Comparison of ENCODE assay signal across 7 cellular contexts in the genomic region with DNA sequence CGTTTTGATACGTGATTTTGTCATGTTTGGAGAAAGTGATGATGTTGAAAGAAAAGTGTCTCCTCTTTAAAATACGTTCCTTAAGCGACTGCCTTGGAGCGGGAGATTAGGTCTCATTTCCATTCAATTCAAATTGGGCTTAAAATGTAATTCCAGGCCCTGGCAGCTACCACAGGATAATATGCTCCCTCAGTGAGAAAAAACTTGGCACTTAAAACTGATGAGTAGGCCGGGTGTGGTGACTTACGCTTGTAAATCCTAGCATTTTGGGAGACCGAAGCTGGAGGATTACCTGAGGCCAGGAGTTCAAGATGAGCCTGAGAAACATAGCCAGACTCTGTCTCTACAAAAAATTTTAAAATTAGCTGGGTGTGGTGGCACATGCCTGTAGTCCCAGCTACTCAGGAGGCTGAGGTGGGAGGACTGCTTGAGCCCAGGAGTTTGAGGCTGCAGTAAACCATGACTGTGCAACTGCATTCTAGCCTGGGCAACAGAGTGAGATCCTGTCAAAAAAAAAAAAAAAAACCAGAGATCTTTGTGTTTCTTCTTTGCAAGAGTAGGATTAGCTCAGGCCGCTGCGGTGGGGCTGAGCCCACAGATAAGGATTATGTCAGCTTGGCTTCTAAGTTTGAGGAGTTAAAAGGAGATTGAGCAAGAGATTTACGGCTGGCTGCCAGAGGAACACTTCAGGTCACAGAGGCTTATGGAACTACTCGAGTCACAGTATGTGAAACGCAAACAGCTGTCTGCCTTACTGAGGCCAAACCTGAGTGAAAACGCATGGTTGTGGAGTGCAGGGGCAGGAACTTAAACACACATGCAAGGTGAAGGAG.
A peak's percentile ranks its signal among the peaks of the same experiment; 100 is the strongest.
DNase-seq lines count a peak whose midpoint lies in the region; ATAC-seq, FAIRE-seq and TF ChIP-seq lines count a peak whose summit lies in the region.

No MANE protein-coding gene starts in this region.

- peak; percentile 94 for ATAC-seq in left lung
- ATAC-seq in upper lobe of right lung: peak; percentile 93
- no peak for ATAC-seq in GM19455 (IDR thresholded peaks at IDR 0.05; ENCODE audit: unreplicated experiment)

- intact Hi-C loops in left lung (cut with DNase I) (no loop called here), upper lobe of right lung (cut with DNase I) (no loop called here)

- FAIRE-seq in bronchial epithelial cell (lab: Jason Lieb, UNC) (no peak), HTR-8/SVneo (lab: Jason Lieb, UNC) (no peak)

- peak overlapping the region; percentile 28 to 60 for H3K27ac ChIP-seq in left lung
- no peak overlapping the region for H3K27ac ChIP-seq in upper lobe of right lung

- H3K4me1 ChIP-seq in left lung (peaks cover 0 to 5% of the 10 kb centered on the region in 2 donors), upper lobe of right lung (peaks cover 16% of the 10 kb centered on the region)

- no peak overlapping the region for H3K4me3 ChIP-seq in bronchial epithelial cell (ENCODE audit: low read depth, low read length)
- no peak overlapping the region for H3K4me3 ChIP-seq in left lung
- no peak overlapping the region for H3K4me3 ChIP-seq in upper lobe of right lung

- no peaks in the 10 kb centered on the region for H3K36me3 ChIP-seq in bronchial epithelial cell (ENCODE audit: control insufficient read depth, insufficient read depth, low read length)
- H3K36me3 ChIP-seq in left lung: no peaks in the 10 kb centered on the region
- no peaks in the 10 kb centered on the region for H3K36me3 ChIP-seq in upper lobe of right lung

- H3K9me3 ChIP-seq in left lung (no peaks in the 10 kb centered on the region), upper lobe of right lung (no peaks in the 10 kb centered on the region)

- H3K27me3 ChIP-seq in bronchial epithelial cell (ENCODE audit: control insufficient read depth, insufficient read depth, low read length) (no peaks in the 10 kb centered on the region), left lung (no peaks in the 10 kb centered on the region), upper lobe of right lung (no peaks in the 10 kb centered on the region)

- DNase-seq in NCI-H226 (peak; percentile 77), bronchial epithelial cell (ENCODE audit: low read depth) (peak; percentile 7), left lung (peak in 1 of 2 donors; percentile 80), upper lobe of right lung (peak; percentile 80), NCI-H187 treated with DMSO at 0.1 percent for 48 hours (lab: John Stamatoyannopoulos, UW) (no peak), HTR-8/SVneo (ENCODE audit: insufficient read length, low spot score) (no peak)

- TF ChIP-seq CTCF in bronchial epithelial cell (IDR thresholded peaks at IDR 0.05; ENCODE audit: insufficient read depth, low read length, severe bottlenecking): no peak
- no peak for TF ChIP-seq CTCF in left lung (IDR thresholded peaks at IDR 0.05)
- no peak for TF ChIP-seq CTCF in upper lobe of right lung (IDR thresholded peaks at IDR 0.05)

Comparison
In these comparisons a context has a peak if more than half of its experiments do, and no peak if none do; other contexts are left out.
1. DNase-seq: peak in NCI-H226 (single experiment), bronchial epithelial cell (single experiment) and upper lobe of right lung (single experiment); none in NCI-H187 treated with DMSO at 0.1 percent for 48 hours (single experiment) and HTR-8/SVneo (single experiment).